Comparison of ENCODE assay signal across 10 cellular contexts in the genomic region with DNA sequence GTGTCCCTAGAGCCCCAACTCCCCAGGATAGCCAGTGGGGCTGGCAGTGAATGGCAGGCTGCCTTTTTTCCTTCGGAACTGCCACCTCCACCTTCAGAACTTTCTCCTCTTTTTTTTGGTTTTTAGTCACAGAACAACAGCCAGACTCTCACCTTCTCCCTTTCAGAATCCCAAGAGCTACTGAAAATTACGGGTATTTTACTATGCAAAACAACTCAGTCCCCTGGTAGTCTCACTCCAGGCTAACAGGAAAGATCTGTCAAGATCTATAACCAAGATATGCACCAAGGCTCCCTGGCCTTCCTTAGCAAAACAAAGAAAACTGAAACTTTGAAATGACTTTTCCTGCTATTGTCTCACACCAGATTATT. TPM values are rescaled to one million over a fixed set of nuclear protein-coding genes. Genes with fewer than 3 reads are reported as not detected.
DNase-seq lines count a peak whose midpoint lies in the region; ATAC-seq and TF ChIP-seq lines count a peak whose summit lies in the region.
"Had no signal": no experiment of that assay in that cellular context is flagged by ENCODE, and none has a peak within 500 bp of the region (broad histone marks: within the 10 kb centered on the region; RNA-seq: fewer than 3 reads in every experiment).

No MANE protein-coding gene starts in this region.

- H3K36me3 ChIP-seq in NT2/D1 (ENCODE audit: insufficient read depth, insufficient read length, low read length) (peaks cover 51% of the 10 kb centered on the region), suprapubic skin (peaks cover 8% of the 10 kb centered on the region)

- no peaks in the 10 kb centered on the region for H3K27me3 ChIP-seq in NT2/D1 (ENCODE audit: insufficient read depth, insufficient read length)
- no peaks in the 10 kb centered on the region for H3K27me3 ChIP-seq in right cardiac atrium (ENCODE audit: control insufficient read depth, insufficient read depth)
- H3K27me3 ChIP-seq in suprapubic skin: no peaks in the 10 kb centered on the region

- H3K4me3 ChIP-seq in NT2/D1 (ENCODE audit: insufficient read length, low read depth) (no peak overlapping the region), right cardiac atrium (ENCODE audit: low read length) (no peak overlapping the region), suprapubic skin (no peak overlapping the region)

- intact Hi-C loops in activated CD4-positive, alpha-beta T cell treated with anti-CD3 and anti-CD28 coated beads, Interleukin-2, amount 10 ng/mL, durations not matched to agents 24 days and 14 days (cut with micrococcal nuclease): loop anchor here (1.0 to 2.0 kb wide), 3 partner anchors 12 to 142 kb away; no protein-coding TSS in a partner anchor
- intact Hi-C loops in right cardiac atrium (cut with DNase I): loop anchor here in 2 of 4 donors (10.0 kb wide), 1 partner anchor 142 kb away; no protein-coding TSS in a partner anchor

- peak overlapping the region; percentile 73 for H3K9ac ChIP-seq in NT2/D1 (ENCODE audit: insufficient read length, low read depth)

- H3K9me3 ChIP-seq in NT2/D1 (ENCODE audit: insufficient read depth, low read length) (no peaks in the 10 kb centered on the region), right cardiac atrium (ENCODE audit: control insufficient read depth, low read length) (no peaks in the 10 kb centered on the region), suprapubic skin (no peaks in the 10 kb centered on the region)

- no peak for DNase-seq in activated CD4-positive, alpha-beta T cell treated with anti-CD3 and anti-CD28 coated beads, Interleukin-2, amount 10 ng/mL, durations not matched to agents 24 days and 14 days
- DNase-seq in activated CD4-positive, alpha-beta T cell treated with anti-CD3 and anti-CD28 coated beads, Interleukin-2, amount 50 U/mL, for 1 hour: no peak
- DNase-seq in NT2/D1 (ENCODE audit: low read depth, low spot score) (no peak), right cardiac atrium (no peak), suprapubic skin (ENCODE audit: low spot score in 2 of 2) (no peak), DMS 273 (lab: John Stamatoyannopoulos, UW; ENCODE audit: unreplicated experiment) (no peak), cortex of kidney (lab: John Stamatoyannopoulos, UW) (no peak)

- H3K4me1 Mint-ChIP-seq in activated CD4-positive, alpha-beta T cell treated with anti-CD3 and anti-CD28 coated beads, Interleukin-2, amount 10 ng/mL, durations not matched to agents 24 days and 14 days: peaks cover 37% of the 10 kb centered on the region

- 30% methylated on average over 2 of the region's 2 CpGs for WGBS in right cardiac atrium
- WGBS in suprapubic skin: 21% methylated on average over 2 of the region's 2 CpGs

- peak overlapping the region; percentile 5 for H3K27ac ChIP-seq in right cardiac atrium (ENCODE audit: low read length)
- H3K27ac ChIP-seq in suprapubic skin: peak overlapping the region; percentile 80

- no peak for TF ChIP-seq CTCF in suprapubic skin (IDR thresholded peaks at IDR 0.05)

- ATAC-seq in right cardiac atrium: no peak
- ATAC-seq in HG03571 (IDR thresholded peaks at IDR 0.05; ENCODE audit: unreplicated experiment): no peak

- H3K4me1 ChIP-seq in NT2/D1 (ENCODE audit: insufficient read depth, insufficient read length): peaks cover 55% of the 10 kb centered on the region
- H3K4me1 ChIP-seq in right cardiac atrium (ENCODE audit: control insufficient read depth, insufficient read depth, low read length): peaks cover 14% of the 10 kb centered on the region
- H3K4me1 ChIP-seq in suprapubic skin: peaks cover 57% of the 10 kb centered on the region

- no peak overlapping the region for H3K4me3 Mint-ChIP-seq in activated CD4-positive, alpha-beta T cell treated with anti-CD3 and anti-CD28 coated beads, Interleukin-2, amount 10 ng/mL, durations not matched to agents 24 days and 14 days

- H3K9me3 Mint-ChIP-seq in activated CD4-positive, alpha-beta T cell treated with anti-CD3 and anti-CD28 coated beads, Interleukin-2, amount 10 ng/mL, durations not matched to agents 24 days and 14 days: no peaks in the 10 kb centered on the region
- H3K9me3 Mint-ChIP-seq: T-helper 1 cell treated with Interleukin-12 subunit alpha and Interleukin-12 subunit beta and Interleukin-4 antibody, amounts not matched to agents 30 μg/mL and 1 μg/mL, for 36 hours had no signal

- H3K27me3 Mint-ChIP-seq in activated CD4-positive, alpha-beta T cell treated with anti-CD3 and anti-CD28 coated beads, Interleukin-2, amount 10 ng/mL, durations not matched to agents 24 days and 14 days: no peaks in the 10 kb centered on the region

- no peak for TF ChIP-seq POLR2A in suprapubic skin (IDR thresholded peaks at IDR 0.05)

- no peak for TF ChIP-seq EP300 in suprapubic skin (IDR thresholded peaks at IDR 0.05)

- H3K36me3 Mint-ChIP-seq in activated CD4-positive, alpha-beta T cell treated with anti-CD3 and anti-CD28 coated beads, Interleukin-2, amount 10 ng/mL, durations not matched to agents 24 days and 14 days (ENCODE audit: low read depth): peaks cover 14% of the 10 kb centered on the region

- H3K27ac Mint-ChIP-seq in activated CD4-positive, alpha-beta T cell treated with anti-CD3 and anti-CD28 coated beads, Interleukin-2, amount 10 ng/mL, durations not matched to agents 24 days and 14 days: peak overlapping the region; percentile 85

RNA-seq across cellular contexts. Expression of a gene that starts 12.5 kb away (rescaled TPM):
- not detected in 2 replicates for total RNA-seq in activated CD4-positive, alpha-beta T cell treated with anti-CD3 and anti-CD28 coated beads, Interleukin-2, amount 10 ng/mL, durations not matched to agents 24 days and 14 days
- total RNA-seq in right cardiac atrium (under 1 TPM in 1 of 4 donors, not detected in 3; 0.64 TPM), suprapubic skin (10 to 100 TPM; 12.4 to 29.9 (median 27.8) TPM)
- 1.5 TPM for polyA plus RNA-seq in right cardiac atrium
- total RNA-seq: glomerular endothelial cell had no signal

RNA-seq across cellular contexts. Expression of a gene that starts 18.9 kb away (rescaled TPM):
- 52.7 and 54.4 TPM in 2 replicates for total RNA-seq in activated CD4-positive, alpha-beta T cell treated with anti-CD3 and anti-CD28 coated beads, Interleukin-2, amount 10 ng/mL, durations not matched to agents 24 days and 14 days
- total RNA-seq in right cardiac atrium (100 to 1,000 TPM in 1 of 4 donors, 10 to 100 TPM in 3; 65.6 to 103 (median 75.9) TPM), suprapubic skin (100 to 1,000 TPM; 276 to 352 (median 281) TPM)
- polyA plus RNA-seq in right cardiac atrium: 41.3 TPM

RNA-seq across cellular contexts. Expression of a gene that starts 52.4 kb away (rescaled TPM):
- total RNA-seq in activated CD4-positive, alpha-beta T cell treated with anti-CD3 and anti-CD28 coated beads, Interleukin-2, amount 10 ng/mL, durations not matched to agents 24 days and 14 days: not detected in 2 replicates
- total RNA-seq in right cardiac atrium: under 1 TPM; 0.08 to 0.80 (median 0.50) TPM
- polyA plus RNA-seq in right cardiac atrium: 0.23 TPM
- 100 to 1,000 TPM in 1 of 4 donors, 10 to 100 TPM in 3; 74.2 to 143 (median 93.7) TPM for total RNA-seq in suprapubic skin
- total RNA-seq: glomerular endothelial cell had no signal

Comparison
In these comparisons a context has a peak if more than half of its experiments do, and no peak if none do; other contexts are left out.
1. RNA of a gene that starts 12.5 kb away (total RNA-seq): 12.4 to 29.9 TPM in suprapubic skin; 0.64 TPM in right cardiac atrium and not detected in activated CD4-positive, alpha-beta T cell treated with anti-CD3 and anti-CD28 coated beads, Interleukin-2, amount 10 ng/mL, durations not matched to agents 24 days and 14 days; every median in the first group is over 4 times any median in the second.
2. RNA of a gene that starts 52.4 kb away (total RNA-seq): 74.2 to 143 TPM in suprapubic skin; 0.08 to 0.80 TPM in right cardiac atrium and not detected in activated CD4-positive, alpha-beta T cell treated with anti-CD3 and anti-CD28 coated beads, Interleukin-2, amount 10 ng/mL, durations not matched to agents 24 days and 14 days; every median in the first group is over 10 times any median in the second.